ENCODE assay signal across 2 cellular contexts in the genomic region with DNA sequence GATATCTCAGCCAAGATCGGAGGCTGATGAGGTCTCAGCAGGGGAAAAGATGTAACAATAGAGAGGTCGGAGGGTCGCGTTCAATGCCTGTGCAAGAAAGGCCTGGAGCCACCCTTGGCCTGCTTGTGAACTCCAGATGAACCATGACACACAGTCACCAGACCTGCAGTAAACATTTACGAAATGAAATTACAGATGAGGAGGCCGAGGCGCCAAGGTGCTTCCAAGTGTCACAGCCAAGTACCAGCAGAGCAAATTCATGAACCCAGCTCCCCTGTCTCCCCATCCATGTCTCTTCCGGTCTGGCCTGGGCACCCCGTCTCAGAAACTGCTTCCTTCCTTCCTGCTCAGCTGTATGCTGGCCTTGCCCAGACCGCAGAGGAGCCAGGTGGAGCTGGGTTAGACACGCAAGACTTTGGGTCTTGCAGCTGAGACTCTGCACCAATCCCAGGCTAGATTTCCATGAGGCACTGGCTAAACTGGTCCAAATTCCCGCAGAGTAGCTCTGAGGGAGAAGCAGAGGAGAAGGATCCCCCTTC.
TF ChIP-seq lines count a peak whose summit lies in the region.

No MANE protein-coding gene starts in this region.

TF ChIP-seq in HCT116, 20 proteins besides CTCF, POLR2A, EP300 and RAD21 (continued from another document):
- TF ChIP-seq EGR1 (IDR thresholded peaks at IDR 0.05; ENCODE audit: low read depth) (no peak), REST (IDR thresholded peaks at IDR 0.05; ENCODE audit: low read depth) (no peak), POLR2AphosphoS5 (IDR thresholded peaks at IDR 0.05; ENCODE audit: low read depth, low read length) (no peak), ZFX (IDR thresholded peaks at IDR 0.05) (no peak), ZNF274 (IDR thresholded peaks at IDR 0.05; ENCODE audit: low read depth, low read length) (no peak), YY1 (IDR thresholded peaks at IDR 0.05; ENCODE audit: extremely low read depth, insufficient replicate concordance, low read depth, low read length) (no peak), SRF (IDR thresholded peaks at IDR 0.05; ENCODE audit: low read depth) (no peak), CBX3 (IDR thresholded peaks at IDR 0.05; ENCODE audit: low read depth) (no peak), ELF1 (IDR thresholded peaks at IDR 0.05; ENCODE audit: borderline replicate concordance, low read depth) (no peak), TCF7L2 (IDR thresholded peaks at IDR 0.05; ENCODE audit: borderline replicate concordance, extremely low read depth, insufficient read depth, insufficient read length) (no peak), CEBPB (IDR thresholded peaks at IDR 0.05; ENCODE audit: low read depth) (no peak), SIN3A (IDR thresholded peaks at IDR 0.05; ENCODE audit: low read depth) (no peak)
- TF ChIP-seq, protein P1, sequence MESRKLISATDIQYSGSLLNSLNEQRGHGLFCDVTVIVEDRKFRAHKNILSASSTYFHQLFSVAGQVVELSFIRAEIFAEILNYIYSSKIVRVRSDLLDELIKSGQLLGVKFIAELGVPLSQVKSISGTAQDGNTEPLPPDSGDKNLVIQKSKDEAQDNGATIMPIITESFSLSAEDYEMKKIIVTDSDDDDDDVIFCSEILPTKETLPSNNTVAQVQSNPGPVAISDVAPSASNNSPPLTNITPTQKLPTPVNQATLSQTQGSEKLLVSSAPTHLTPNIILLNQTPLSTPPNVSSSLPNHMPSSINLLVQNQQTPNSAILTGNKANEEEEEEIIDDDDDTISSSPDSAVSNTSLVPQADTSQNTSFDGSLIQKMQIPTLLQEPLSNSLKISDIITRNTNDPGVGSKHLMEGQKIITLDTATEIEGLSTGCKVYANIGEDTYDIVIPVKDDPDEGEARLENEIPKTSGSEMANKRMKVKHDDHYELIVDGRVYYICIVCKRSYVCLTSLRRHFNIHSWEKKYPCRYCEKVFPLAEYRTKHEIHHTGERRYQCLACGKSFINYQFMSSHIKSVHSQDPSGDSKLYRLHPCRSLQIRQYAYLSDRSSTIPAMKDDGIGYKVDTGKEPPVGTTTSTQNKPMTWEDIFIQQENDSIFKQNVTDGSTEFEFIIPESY (IDR thresholded peaks at IDR 0.05; ENCODE audit: extremely low read depth, insufficient replicate concordance, low read length): no peak
- TF ChIP-seq, protein P2, sequence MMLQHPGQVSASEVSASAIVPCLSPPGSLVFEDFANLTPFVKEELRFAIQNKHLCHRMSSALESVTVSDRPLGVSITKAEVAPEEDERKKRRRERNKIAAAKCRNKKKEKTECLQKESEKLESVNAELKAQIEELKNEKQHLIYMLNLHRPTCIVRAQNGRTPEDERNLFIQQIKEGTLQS (IDR thresholded peaks at IDR 0.05): no peak
TF ChIP-seq in HCT116: peak in this region for 0.

TF ChIP-seq in liver, 16 proteins besides CTCF, POLR2A, EP300 and RAD21 (continued from another document):
- no peak for TF ChIP-seq REST (IDR thresholded peaks at IDR 0.05)
